13 cellular contexts compared by ENCODE assay signal in the genomic region with DNA sequence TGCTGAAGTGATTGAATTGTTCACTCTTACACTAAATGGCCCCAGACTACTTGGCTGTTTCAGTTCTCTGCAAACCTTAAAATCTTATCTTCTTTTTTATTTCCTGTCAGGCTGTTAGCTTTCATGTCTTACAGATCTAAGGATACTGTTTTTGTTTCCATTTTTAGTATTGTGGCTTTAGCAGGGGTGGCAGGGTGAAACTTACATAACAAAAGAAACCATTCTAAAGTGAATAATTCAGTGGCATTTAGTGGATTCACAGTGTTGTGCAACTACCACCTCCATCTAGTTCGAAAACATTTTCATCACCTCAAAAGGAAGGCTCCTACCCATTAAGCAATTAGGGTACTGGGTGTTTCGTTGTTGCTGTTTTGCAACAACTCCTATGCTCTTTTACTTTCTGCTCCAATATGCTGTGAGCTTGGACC. TPM values are rescaled to one million over a fixed set of nuclear protein-coding genes. Genes with fewer than 3 reads are reported as not detected.
DNase-seq lines count a peak whose midpoint lies in the region; ATAC-seq lines count a peak whose summit lies in the region.
"Had no signal": no experiment of that assay in that cellular context is flagged by ENCODE, and none has a peak within 500 bp of the region (broad histone marks: within the 10 kb centered on the region; RNA-seq: fewer than 3 reads in every experiment).

No MANE protein-coding gene starts in this region.

- peak overlapping the region; percentile 73 for H3K4me3 Mint-ChIP-seq in activated CD4-positive, alpha-beta T cell treated with anti-CD3 and anti-CD28 coated beads, Interleukin-2, amount 10 ng/mL, durations not matched to agents 24 days and 14 days
- peak overlapping the region; percentile 39 for H3K4me3 Mint-ChIP-seq in stimulated activated effector memory CD8-positive, alpha-beta T cell treated with anti-CD3 and anti-CD28 coated beads, Interleukin-12 subunit alpha, Interleukin-12 subunit beta, amount 100 ng/mL, for 72 hours
- H3K4me3 Mint-ChIP-seq: brain had no signal

- peak overlapping the region; percentile 61 for H3K4me3 ChIP-seq in effector memory CD4-positive, alpha-beta T cell (ENCODE audit: insufficient read depth, low read depth, low read length, poor library complexity, severe bottlenecking)
- H3K4me3 ChIP-seq in mesenchymal stem cell (ENCODE audit: insufficient read depth in 1 of 2, low read depth in 1 of 2, low read length in 2 of 2), result no peak overlapping the region
- H3K4me3 ChIP-seq: psoas muscle had no signal

- H4K8ac ChIP-seq in mesenchymal stem cell (ENCODE audit: low read length), result no peak overlapping the region

- no peak overlapping the region for H3K23ac ChIP-seq in mesenchymal stem cell (ENCODE audit: low read length in 2 of 2)

- H3K27ac ChIP-seq in effector memory CD4-positive, alpha-beta T cell (ENCODE audit: insufficient read depth, low read length, poor library complexity, severe bottlenecking), result peak overlapping the region; percentile 78
- no peak overlapping the region for H3K27ac ChIP-seq in mesenchymal stem cell (ENCODE audit: low read length, poor library complexity, severe bottlenecking)
- H3K27ac ChIP-seq: psoas muscle had no signal

- no peak overlapping the region for H2AFZ ChIP-seq in mesenchymal stem cell (ENCODE audit: low read depth, low read length)

- no peak overlapping the region for H3K9ac ChIP-seq in mesenchymal stem cell (ENCODE audit: low read length)

- peaks cover 64% of the 10 kb centered on the region for H3K4me1 Mint-ChIP-seq in activated CD4-positive, alpha-beta T cell treated with anti-CD3 and anti-CD28 coated beads, Interleukin-2, amount 10 ng/mL, durations not matched to agents 24 days and 14 days
- H3K4me1 Mint-ChIP-seq in stimulated activated effector memory CD8-positive, alpha-beta T cell treated with anti-CD3 and anti-CD28 coated beads, Interleukin-12 subunit alpha, Interleukin-12 subunit beta, amount 100 ng/mL, for 72 hours, result peaks cover 74% of the 10 kb centered on the region

- peak; percentile 79 for DNase-seq in activated CD4-positive, alpha-beta T cell treated with anti-CD3 and anti-CD28 coated beads, Interleukin-2, amount 10 ng/mL, durations not matched to agents 24 days and 14 days
- no peak for DNase-seq in activated CD4-positive, alpha-beta T cell treated with anti-CD3 and anti-CD28 coated beads, Interleukin-2, amount 50 U/mL, for 4 hours
- peak; percentile 52 for DNase-seq in OCI-M1 (lab: John Stamatoyannopoulos, UW)
- DNase-seq in effector memory CD4-positive, alpha-beta T cell, result no peak
- no peak for DNase-seq in stimulated activated effector memory CD8-positive, alpha-beta T cell treated with anti-CD3 and anti-CD28 coated beads, Interleukin-12 subunit alpha, Interleukin-12 subunit beta, amount 100 ng/mL, for 72 hours (ENCODE audit: low spot score in 2 of 2)
- no peak for DNase-seq in mesenchymal stem cell
- DNase-seq: NCI-H146, psoas muscle had no signal

- intact Hi-C loops in activated CD4-positive, alpha-beta T cell treated with anti-CD3 and anti-CD28 coated beads, Interleukin-2, amount 10 ng/mL, durations not matched to agents 24 days and 14 days (cut with micrococcal nuclease), result loop anchor here (1.0 to 10.0 kb wide), 3 partner anchors 21 to 630 kb away; a partner anchor contains a TSS

- H2BK15ac ChIP-seq in mesenchymal stem cell (ENCODE audit: low read depth, poor library complexity, severe bottlenecking), result no peak overlapping the region

- no peak overlapping the region for H3K18ac ChIP-seq in mesenchymal stem cell (ENCODE audit: low read depth in 1 of 2, low read length in 2 of 2)

- peak overlapping the region; percentile 84 for H3K27ac Mint-ChIP-seq in activated CD4-positive, alpha-beta T cell treated with anti-CD3 and anti-CD28 coated beads, Interleukin-2, amount 10 ng/mL, durations not matched to agents 24 days and 14 days
- peak overlapping the region; percentile 24 for H3K27ac Mint-ChIP-seq in stimulated activated effector memory CD8-positive, alpha-beta T cell treated with anti-CD3 and anti-CD28 coated beads, Interleukin-12 subunit alpha, Interleukin-12 subunit beta, amount 100 ng/mL, for 72 hours
- H3K27ac Mint-ChIP-seq: brain had no signal

- no peak overlapping the region for H2BK120ac ChIP-seq in mesenchymal stem cell (ENCODE audit: low read depth, low read length)

- H2BK12ac ChIP-seq in mesenchymal stem cell (ENCODE audit: low read length in 2 of 2), result no peak overlapping the region

- H3K14ac ChIP-seq in mesenchymal stem cell (ENCODE audit: low read length in 2 of 2), result no peak overlapping the region

- WGBS in mesenchymal stem cell, result 91% methylated on average over 2 of the region's 2 CpGs

- H3K4me1 ChIP-seq in effector memory CD4-positive, alpha-beta T cell (ENCODE audit: control insufficient read depth, insufficient read depth, low read length, poor library complexity, severe bottlenecking), result peaks cover 64% of the 10 kb centered on the region
- no peaks in the 10 kb centered on the region for H3K4me1 ChIP-seq in mesenchymal stem cell (ENCODE audit: control insufficient read depth, insufficient read depth, low read depth, low read length)

- H3K9me3 ChIP-seq in effector memory CD4-positive, alpha-beta T cell (ENCODE audit: control insufficient read depth, low read length), result no peaks in the 10 kb centered on the region
- no peaks in the 10 kb centered on the region for H3K9me3 ChIP-seq in mesenchymal stem cell (ENCODE audit: control insufficient read depth, low read length)
- H3K9me3 ChIP-seq: psoas muscle had no signal

- H2AK5ac ChIP-seq in mesenchymal stem cell (ENCODE audit: low read length, severe bottlenecking), result no peak overlapping the region

- peaks cover 3% of the 10 kb centered on the region for H3K27me3 Mint-ChIP-seq in activated CD4-positive, alpha-beta T cell treated with anti-CD3 and anti-CD28 coated beads, Interleukin-2, amount 10 ng/mL, durations not matched to agents 24 days and 14 days
- H3K27me3 Mint-ChIP-seq: brain had no signal

- no peak overlapping the region for H3K4me2 ChIP-seq in mesenchymal stem cell (ENCODE audit: low read length, poor library complexity, severe bottlenecking)

- H3K79me1 ChIP-seq in mesenchymal stem cell (replicated peaks; ENCODE audit: low read length, poor library complexity, severe bottlenecking), result no peaks in the 10 kb centered on the region

- H3K27me3 ChIP-seq in effector memory CD4-positive, alpha-beta T cell (replicated peaks; ENCODE audit: control insufficient read depth, insufficient read depth, low read length, poor library complexity, severe bottlenecking), result no peaks in the 10 kb centered on the region
- H3K27me3 ChIP-seq in mesenchymal stem cell (ENCODE audit: control insufficient read depth in 1 of 2, insufficient read depth in 1 of 2, low read length in 2 of 2), result peaks cover 45 to 60% of the 10 kb centered on the region in 2 experiments

- H3K4ac ChIP-seq in mesenchymal stem cell (ENCODE audit: low read depth in 1 of 2, low read length in 2 of 2), result no peak overlapping the region

- ATAC-seq in stimulated activated effector memory CD8-positive, alpha-beta T cell treated with anti-CD3 and anti-CD28 coated beads, Interleukin-12 subunit alpha, Interleukin-12 subunit beta, amount 100 ng/mL, for 72 hours, result peak; percentile 73
- ATAC-seq in HG03457 (IDR thresholded peaks at IDR 0.05; ENCODE audit: unreplicated experiment) (no peak), GM19452 (IDR thresholded peaks at IDR 0.05; ENCODE audit: unreplicated experiment) (no peak)

- no peak overlapping the region for H2BK5ac ChIP-seq in mesenchymal stem cell (ENCODE audit: low read depth, low read length, poor library complexity, severe bottlenecking)

- no peaks in the 10 kb centered on the region for H3K36me3 ChIP-seq in effector memory CD4-positive, alpha-beta T cell (ENCODE audit: control insufficient read depth, insufficient read depth, low read length)
- H3K36me3 ChIP-seq in mesenchymal stem cell (ENCODE audit: control insufficient read depth in 1 of 2, insufficient read depth in 2 of 2, low read depth in 1 of 2, low read length in 2 of 2), result no peaks in the 10 kb centered on the region

- no peak overlapping the region for H4K91ac ChIP-seq in mesenchymal stem cell (ENCODE audit: low read length)

- no peaks in the 10 kb centered on the region for H3K36me3 Mint-ChIP-seq in activated CD4-positive, alpha-beta T cell treated with anti-CD3 and anti-CD28 coated beads, Interleukin-2, amount 10 ng/mL, durations not matched to agents 24 days and 14 days (ENCODE audit: low read depth)
- H3K36me3 Mint-ChIP-seq in stimulated activated effector memory CD8-positive, alpha-beta T cell treated with anti-CD3 and anti-CD28 coated beads, Interleukin-12 subunit alpha, Interleukin-12 subunit beta, amount 100 ng/mL, for 72 hours, result no peaks in the 10 kb centered on the region
- H3K36me3 Mint-ChIP-seq: brain had no signal

- no peaks in the 10 kb centered on the region for H3K9me3 Mint-ChIP-seq in activated CD4-positive, alpha-beta T cell treated with anti-CD3 and anti-CD28 coated beads, Interleukin-2, amount 10 ng/mL, durations not matched to agents 24 days and 14 days
- no peaks in the 10 kb centered on the region for H3K9me3 Mint-ChIP-seq in stimulated activated effector memory CD8-positive, alpha-beta T cell treated with anti-CD3 and anti-CD28 coated beads, Interleukin-12 subunit alpha, Interleukin-12 subunit beta, amount 100 ng/mL, for 72 hours
- H3K9me3 Mint-ChIP-seq: brain had no signal

RNA-seq across cellular contexts. Expression of a gene that starts 19.8 kb away (rescaled TPM):
- 0.38 and 0.77 TPM in 2 replicates for total RNA-seq in activated CD4-positive, alpha-beta T cell treated with anti-CD3 and anti-CD28 coated beads, Interleukin-2, amount 10 ng/mL, durations not matched to agents 24 days and 14 days
- polyA plus RNA-seq in mesenchymal stem cell (2013, experiment 1 of 2), result not detected
- not detected for polyA plus RNA-seq in mesenchymal stem cell (2013, experiment 2 of 2)
- total RNA-seq: A172 had no signal

RNA-seq across cellular contexts. Expression of a gene that starts 21.2 kb away (rescaled TPM):
- total RNA-seq in activated CD4-positive, alpha-beta T cell treated with anti-CD3 and anti-CD28 coated beads, Interleukin-2, amount 10 ng/mL, durations not matched to agents 24 days and 14 days, result 3.2 and 3.9 TPM in 2 replicates
- 4.4 TPM for polyA plus RNA-seq in mesenchymal stem cell (2013, experiment 1 of 2)
- polyA plus RNA-seq in mesenchymal stem cell (2013, experiment 2 of 2), result 4.4 TPM

RNA-seq across cellular contexts. Expression of a gene that starts 36.6 kb away (rescaled TPM):
- total RNA-seq in activated CD4-positive, alpha-beta T cell treated with anti-CD3 and anti-CD28 coated beads, Interleukin-2, amount 10 ng/mL, durations not matched to agents 24 days and 14 days, result not detected in 2 replicates
- not detected for polyA plus RNA-seq in mesenchymal stem cell (2013, experiment 1 of 2)
- not detected for polyA plus RNA-seq in mesenchymal stem cell (2013, experiment 2 of 2)
- total RNA-seq: A172; psoas muscle; T-helper 1 cell treated with Interleukin-12 subunit alpha and Interleukin-12 subunit beta and Interleukin-4 antibody, amounts not matched to agents 30 ng/mL and 1 ng/mL, for 36 hours had no signal
- polyA plus RNA-seq: psoas muscle had no signal

Comparison
In these comparisons a context has a peak if more than half of its experiments do, and no peak if none do; other contexts are left out.
1. DNase-seq: peak in activated CD4-positive, alpha-beta T cell treated with anti-CD3 and anti-CD28 coated beads, Interleukin-2, amount 10 ng/mL, durations not matched to agents 24 days and 14 days (single experiment) and OCI-M1 (single experiment); none in activated CD4-positive, alpha-beta T cell treated with anti-CD3 and anti-CD28 coated beads, Interleukin-2, amount 50 U/mL, for 4 hours (0 of 2), effector memory CD4-positive, alpha-beta T cell (0 of 3), stimulated activated effector memory CD8-positive, alpha-beta T cell treated with anti-CD3 and anti-CD28 coated beads, Interleukin-12 subunit alpha, Interleukin-12 subunit beta, amount 100 ng/mL, for 72 hours (0 of 2) and mesenchymal stem cell (single experiment).